ENCODE assay signal across 9 cellular contexts in genomic region chr12:114685320-114685781, GRCh38. TPM values are rescaled to one million over a fixed set of nuclear protein-coding genes. Genes with fewer than 3 reads are reported as not detected.
DNase-seq lines count a peak whose midpoint lies in the region; ATAC-seq and TF ChIP-seq lines count a peak whose summit lies in the region.
"Had no signal": no experiment of that assay in that cellular context is flagged by ENCODE, and none has a peak within 500 bp of the region (broad histone marks: within the 10 kb centered on the region; RNA-seq: fewer than 3 reads in every experiment).

No MANE protein-coding gene starts in this region.

- no peaks in the 10 kb centered on the region for H3K9me3 ChIP-seq in iPS-18c (ENCODE audit: control insufficient read depth, insufficient read depth, low read length)

- DNase-seq in activated CD4-positive, alpha-beta T cell treated with anti-CD3 and anti-CD28 coated beads, Interleukin-2, amount 10 ng/mL, durations not matched to agents 24 days and 14 days, result no peak
- DNase-seq in activated CD4-positive, alpha-beta T cell treated with anti-CD3 and anti-CD28 coated beads for 1 hour, result no peak
- no peak for DNase-seq in stimulated activated naive B cell treated with anti-CD40 and anti-IgM and Interleukin-4, amounts not matched to agents 10 μg/mL and 1 μg/mL and 100 μg/mL, for 72 hours
- DNase-seq in SHP77 treated with DMSO at 0.1 percent for 48 hours (lab: John Stamatoyannopoulos, UW), result no peak
- DNase-seq in GM13976 (ENCODE audit: low spot score), result no peak
- no peak for DNase-seq in HT-29 (ENCODE audit: low spot score)
- DNase-seq: stimulated activated CD4-positive, alpha-beta T cell treated with anti-CD3 and anti-CD28 coated beads, Interleukin-4, amount 100 ng/mL, for 1 hour had no signal

- peak overlapping the region; percentile 15 for H3K27ac Mint-ChIP-seq in activated CD4-positive, alpha-beta T cell treated with anti-CD3 and anti-CD28 coated beads, Interleukin-2, amount 10 ng/mL, durations not matched to agents 24 days and 14 days
- H3K27ac Mint-ChIP-seq in stimulated activated naive B cell treated with anti-CD40 and anti-IgM and Interleukin-4, amounts not matched to agents 10 μg/mL and 1 μg/mL and 100 μg/mL, for 72 hours, result peak overlapping the region; percentile 42

- peaks cover 8% of the 10 kb centered on the region for H3K36me3 Mint-ChIP-seq in activated CD4-positive, alpha-beta T cell treated with anti-CD3 and anti-CD28 coated beads, Interleukin-2, amount 10 ng/mL, durations not matched to agents 24 days and 14 days (ENCODE audit: low read depth)
- H3K36me3 Mint-ChIP-seq in stimulated activated naive B cell treated with anti-CD40 and anti-IgM and Interleukin-4, amounts not matched to agents 10 μg/mL and 1 μg/mL and 100 μg/mL, for 72 hours, result peaks cover 0 to 12% of the 10 kb centered on the region in 2 donors

- peaks cover 92% of the 10 kb centered on the region for H3K27me3 Mint-ChIP-seq in activated CD4-positive, alpha-beta T cell treated with anti-CD3 and anti-CD28 coated beads, Interleukin-2, amount 10 ng/mL, durations not matched to agents 24 days and 14 days
- H3K27me3 Mint-ChIP-seq in stimulated activated naive B cell treated with anti-CD40 and anti-IgM and Interleukin-4, amounts not matched to agents 10 μg/mL and 1 μg/mL and 100 μg/mL, for 72 hours, result peaks cover 84 to 92% of the 10 kb centered on the region in 2 donors

- TF ChIP-seq CTCF in WI38 (IDR thresholded peaks at IDR 0.05; ENCODE audit: low read depth, low read length) (no peak), GM13976 (IDR thresholded peaks at IDR 0.05; ENCODE audit: borderline replicate concordance, control extremely low read depth, extremely low read depth, insufficient read depth, missing control alignments) (no peak)

- in situ Hi-C loops in GM13976 (cut with MboI; ENCODE audit: low sequenced_read_pairs, unreplicated experiment), result no loop called here

- no peak overlapping the region for H3K4me3 Mint-ChIP-seq in activated CD4-positive, alpha-beta T cell treated with anti-CD3 and anti-CD28 coated beads, Interleukin-2, amount 10 ng/mL, durations not matched to agents 24 days and 14 days
- H3K4me3 Mint-ChIP-seq in stimulated activated naive B cell treated with anti-CD40 and anti-IgM and Interleukin-4, amounts not matched to agents 10 μg/mL and 1 μg/mL and 100 μg/mL, for 72 hours, result peak overlapping the region in 1 of 2 donors; percentile 47

- H3K4me3 ChIP-seq in WI38 (ENCODE audit: low read depth, low read length), result peak overlapping the region; percentile 97
- H3K4me3 ChIP-seq in iPS-18c (ENCODE audit: insufficient read depth, low read depth, low read length), result peak overlapping the region; percentile 53

- H3K9me3 Mint-ChIP-seq in activated CD4-positive, alpha-beta T cell treated with anti-CD3 and anti-CD28 coated beads, Interleukin-2, amount 10 ng/mL, durations not matched to agents 24 days and 14 days, result peaks cover 10% of the 10 kb centered on the region
- H3K9me3 Mint-ChIP-seq in stimulated activated naive B cell treated with anti-CD40 and anti-IgM and Interleukin-4, amounts not matched to agents 10 μg/mL and 1 μg/mL and 100 μg/mL, for 72 hours, result peaks cover 2 to 7% of the 10 kb centered on the region in 2 donors

- no peak for ATAC-seq in stimulated activated naive B cell treated with anti-CD40 and anti-IgM and Interleukin-4, amounts not matched to agents 10 μg/mL and 1 μg/mL and 100 μg/mL, for 72 hours (replicated peaks)

- intact Hi-C loops in activated CD4-positive, alpha-beta T cell treated with anti-CD3 and anti-CD28 coated beads, Interleukin-2, amount 10 ng/mL, durations not matched to agents 24 days and 14 days (cut with micrococcal nuclease), result loop anchor here (2.0 kb wide), 1 partner anchor 19 kb away; no protein-coding TSS in a partner anchor

- peaks cover 10% of the 10 kb centered on the region for H3K4me1 Mint-ChIP-seq in activated CD4-positive, alpha-beta T cell treated with anti-CD3 and anti-CD28 coated beads, Interleukin-2, amount 10 ng/mL, durations not matched to agents 24 days and 14 days
- peaks cover 26 to 55% of the 10 kb centered on the region in 2 donors for H3K4me1 Mint-ChIP-seq in stimulated activated naive B cell treated with anti-CD40 and anti-IgM and Interleukin-4, amounts not matched to agents 10 μg/mL and 1 μg/mL and 100 μg/mL, for 72 hours

RNA-seq across cellular contexts. Expression of gene TBX3, which starts 1.4 kb away (rescaled TPM):
- total RNA-seq in activated CD4-positive, alpha-beta T cell treated with anti-CD3 and anti-CD28 coated beads, Interleukin-2, amount 10 ng/mL, durations not matched to agents 24 days and 14 days, result not detected in 2 replicates
- total RNA-seq in HT-29 (2014; rRNA removed; shearing (Covaris generic)), result 15.6 and 16.2 TPM in 2 replicates

Comparison
In these comparisons a context has a peak if more than half of its experiments do, and no peak if none do; other contexts are left out.
1. RNA of gene TBX3, which starts 1.4 kb away (total RNA-seq): 15.6 to 16.2 TPM in HT-29; not detected in activated CD4-positive, alpha-beta T cell treated with anti-CD3 and anti-CD28 coated beads, Interleukin-2, amount 10 ng/mL, durations not matched to agents 24 days and 14 days; every median in the first group is over 10 times any median in the second.